13 cellular contexts compared by ENCODE assay signal in genomic region chr1:223739366-223740057, GRCh38. TPM values are rescaled to one million over a fixed set of nuclear protein-coding genes. Genes with fewer than 3 reads are reported as not detected.
DNase-seq lines count a peak whose midpoint lies in the region; ATAC-seq and TF ChIP-seq lines count a peak whose summit lies in the region.
"Had no signal": no experiment of that assay in that cellular context is flagged by ENCODE, and none has a peak within 500 bp of the region (broad histone marks: within the 10 kb centered on the region; RNA-seq: fewer than 3 reads in every experiment).

No MANE protein-coding gene starts in this region.

- H3K4me1 ChIP-seq in ascending aorta, result peaks cover 6 to 33% of the 10 kb centered on the region in 2 donors
- H3K4me1 ChIP-seq in gastroesophageal sphincter, result peaks cover 4 to 57% (median 27%) of the 10 kb centered on the region in 3 donors
- H3K4me1 ChIP-seq in parathyroid adenoma, result peaks cover 9% of the 10 kb centered on the region

- H3K36me3 Mint-ChIP-seq in activated CD4-positive, alpha-beta memory T cell treated with anti-CD3 and anti-CD28 coated beads, Interleukin-2, amount 10 ng/mL, durations not matched to agents 7 days and 5 days (ENCODE audit: low read depth), result peaks cover 51% of the 10 kb centered on the region

- intact Hi-C loops in ascending aorta (cut with DNase I), result no loop called here

- no peak overlapping the region for H3K4me3 Mint-ChIP-seq in activated CD4-positive, alpha-beta memory T cell treated with anti-CD3 and anti-CD28 coated beads, Interleukin-2, amount 10 ng/mL, durations not matched to agents 7 days and 5 days
- H3K4me3 Mint-ChIP-seq: activated CD4-positive, alpha-beta T cell treated with anti-CD3 and anti-CD28 coated beads, Interleukin-2, amount 10 ng/mL, durations not matched to agents 7 days and 5 days; activated naive CD4-positive, alpha-beta T cell treated with anti-CD3 and anti-CD28 coated beads, Interleukin-2, amount 50 U/mL, for 24 hours had no signal

- H3K27ac ChIP-seq in 22Rv1 (peak overlapping the region; percentile 58), ascending aorta (peak overlapping the region; percentile 76 to 80), gastroesophageal sphincter (peak overlapping the region; percentile 70 to 85 (median 78)), parathyroid adenoma (peak overlapping the region; percentile 49)

- TF ChIP-seq CTCF in 22Rv1 (IDR thresholded peaks at IDR 0.05) (no peak), ascending aorta (IDR thresholded peaks at IDR 0.05) (no peak), gastroesophageal sphincter (IDR thresholded peaks at IDR 0.05) (no peak), parathyroid adenoma (IDR thresholded peaks at IDR 0.05) (no peak)

- H2AFZ ChIP-seq in parathyroid adenoma, result no peak overlapping the region

- 14% methylated on average over 7 of the region's 8 CpGs for WGBS in gastroesophageal sphincter (ENCODE audit: low coverage in 1 of 2), 2 donors

- H3K4me1 Mint-ChIP-seq in activated CD4-positive, alpha-beta memory T cell treated with anti-CD3 and anti-CD28 coated beads, Interleukin-2, amount 10 ng/mL, durations not matched to agents 7 days and 5 days, result peaks cover 9% of the 10 kb centered on the region

- CTCF ChIA-PET in activated CD4-positive, alpha-beta memory T cell treated with anti-CD3 and anti-CD28 coated beads, Interleukin-2, amount 10 ng/mL, durations not matched to agents 7 days and 5 days (lab: Charles Lee), result interaction anchor here (1.2 to 1.6 kb wide), 2 partner anchors 10 to 17 kb away, joined by 3 to 5 read pairs; no protein-coding TSS in a partner anchor

- H3K27me3 ChIP-seq in ascending aorta (no peaks in the 10 kb centered on the region), gastroesophageal sphincter (no peaks in the 10 kb centered on the region), parathyroid adenoma (ENCODE audit: control insufficient read depth, insufficient read depth, low read length) (no peaks in the 10 kb centered on the region)

- H3K4me2 ChIP-seq in parathyroid adenoma (ENCODE audit: low read length), result peak overlapping the region; percentile 28

- no peak for TF ChIP-seq POLR2A in gastroesophageal sphincter (IDR thresholded peaks at IDR 0.05)

- no peaks in the 10 kb centered on the region for H3K9me3 Mint-ChIP-seq in activated CD4-positive, alpha-beta memory T cell treated with anti-CD3 and anti-CD28 coated beads, Interleukin-2, amount 10 ng/mL, durations not matched to agents 7 days and 5 days
- H3K9me3 Mint-ChIP-seq: activated CD4-positive, alpha-beta T cell treated with anti-CD3 and anti-CD28 coated beads, Interleukin-2, amount 10 ng/mL, durations not matched to agents 7 days and 5 days; activated naive CD4-positive, alpha-beta T cell treated with anti-CD3 and anti-CD28 coated beads, Interleukin-2, amount 50 U/mL, for 24 hours had no signal

- H3K79me2 ChIP-seq in parathyroid adenoma, result peaks cover 10% of the 10 kb centered on the region

- H3K36me3 ChIP-seq in ascending aorta, result peaks cover 9 to 11% of the 10 kb centered on the region in 2 donors
- H3K36me3 ChIP-seq in gastroesophageal sphincter, result peaks cover 0 to 21% of the 10 kb centered on the region in 2 donors
- no peaks in the 10 kb centered on the region for H3K36me3 ChIP-seq in parathyroid adenoma (ENCODE audit: control insufficient read depth, insufficient read depth, low read length)

- no peak for TF ChIP-seq EP300 in gastroesophageal sphincter (IDR thresholded peaks at IDR 0.05)

- no peaks in the 10 kb centered on the region for H3K27me3 Mint-ChIP-seq in activated CD4-positive, alpha-beta memory T cell treated with anti-CD3 and anti-CD28 coated beads, Interleukin-2, amount 10 ng/mL, durations not matched to agents 7 days and 5 days
- H3K27me3 Mint-ChIP-seq: activated CD4-positive, alpha-beta T cell treated with anti-CD3 and anti-CD28 coated beads, Interleukin-2, amount 10 ng/mL, durations not matched to agents 7 days and 5 days; activated naive CD4-positive, alpha-beta T cell treated with anti-CD3 and anti-CD28 coated beads, Interleukin-2, amount 50 U/mL, for 24 hours had no signal

- peak; percentile 48 for ATAC-seq in gastroesophageal sphincter

- POLR2A ChIA-PET in activated CD4-positive, alpha-beta memory T cell treated with anti-CD3 and anti-CD28 coated beads, Interleukin-2, amount 10 ng/mL, durations not matched to agents 7 days and 5 days (lab: Charles Lee), result interaction anchor here (1.0 to 1.4 kb wide), 2 partner anchors 10 to 21 kb away, joined by 3 to 4 read pairs; no protein-coding TSS in a partner anchor

- no peak overlapping the region for H3K9ac ChIP-seq in parathyroid adenoma

- H3K27ac Mint-ChIP-seq in activated CD4-positive, alpha-beta memory T cell treated with anti-CD3 and anti-CD28 coated beads, Interleukin-2, amount 10 ng/mL, durations not matched to agents 7 days and 5 days, result no peak overlapping the region
- H3K27ac Mint-ChIP-seq: activated CD4-positive, alpha-beta T cell treated with anti-CD3 and anti-CD28 coated beads, Interleukin-2, amount 10 ng/mL, durations not matched to agents 7 days and 5 days; activated naive CD4-positive, alpha-beta T cell treated with anti-CD3 and anti-CD28 coated beads, Interleukin-2, amount 50 U/mL, for 24 hours had no signal

- H3K9me3 ChIP-seq in ascending aorta (no peaks in the 10 kb centered on the region), gastroesophageal sphincter (no peaks in the 10 kb centered on the region), parathyroid adenoma (ENCODE audit: control insufficient read depth, low read length) (no peaks in the 10 kb centered on the region)

- H3K4me3 ChIP-seq in ascending aorta (no peak overlapping the region), gastroesophageal sphincter (no peak overlapping the region), parathyroid adenoma (ENCODE audit: low read depth, low read length) (no peak overlapping the region)

- DNase-seq in ascending aorta (ENCODE audit: low spot score in 2 of 2) (no peak), KBM-7 (no peak), DMS53 treated with DMSO at 0.1 percent for 48 hours (lab: John Stamatoyannopoulos, UW; ENCODE audit: unreplicated experiment) (no peak), AG08396 (ENCODE audit: low spot score) (no peak)
- DNase-seq in activated CD4-positive, alpha-beta memory T cell treated with anti-CD3 and anti-CD28 coated beads, Interleukin-2, amount 10 ng/mL, durations not matched to agents 7 days and 5 days, result no peak
- DNase-seq: activated CD4-positive, alpha-beta T cell treated with anti-CD3 and anti-CD28 coated beads, Interleukin-2, amount 10 ng/mL, durations not matched to agents 7 days and 5 days; KG1; NCI-H446 treated with DMSO at 0.1 percent for 48 hours; stimulated activated naive CD4-positive, alpha-beta T cell had no signal

- in situ Hi-C loops in KBM-7 (cut with MboI; ENCODE audit: low pct_unique_long_range_greater_than_20kb, low sequenced_read_pairs), result loop anchor here (25.0 kb wide), 1 partner anchor 598 kb away; the partner anchor contains the start of gene NVL

RNA-seq across cellular contexts. Expression of gene CAPN2, which starts 27.2 kb away (rescaled TPM):
- 178 TPM for total RNA-seq in ascending aorta
- total RNA-seq in gastroesophageal sphincter, result 100 to 1,000 TPM; 140 to 174 (median 149) TPM
- total RNA-seq in activated CD4-positive, alpha-beta memory T cell treated with anti-CD3 and anti-CD28 coated beads, Interleukin-2, amount 10 ng/mL, durations not matched to agents 7 days and 5 days, result 100 to 1,000 TPM; 263 TPM
